In genomic region chr14:95490727-95491451, GRCh38 we compare ENCODE assay signal across 11 cellular contexts. TPM values are rescaled to one million over a fixed set of nuclear protein-coding genes. Genes with fewer than 3 reads are reported as not detected.
DNase-seq lines count a peak whose midpoint lies in the region; FAIRE-seq and TF ChIP-seq lines count a peak whose summit lies in the region.
"Had no signal": no experiment of that assay in that cellular context is flagged by ENCODE, and none has a peak within 500 bp of the region (broad histone marks: within the 10 kb centered on the region; RNA-seq: fewer than 3 reads in every experiment).

No MANE protein-coding gene starts in this region.

- no peak overlapping the region for H3K9ac ChIP-seq in kidney (ENCODE audit: low read length in 2 of 2)

- H3K36me3 ChIP-seq in kidney (ENCODE audit: control insufficient read depth in 1 of 2, insufficient read depth in 2 of 2, low read length in 2 of 2) = no peaks in the 10 kb centered on the region
- no peaks in the 10 kb centered on the region for H3K36me3 ChIP-seq in testis (ENCODE audit: low read depth, missing control alignments)
- H3K36me3 ChIP-seq: WERI-Rb-1 had no signal

- TF ChIP-seq CTCF in kidney (IDR thresholded peaks at IDR 0.05; ENCODE audit: borderline replicate concordance, extremely low read depth, insufficient read depth) = no peak
- no peak for TF ChIP-seq CTCF in testis (IDR thresholded peaks at IDR 0.05)
- TF ChIP-seq CTCF in HFFc6 (IDR thresholded peaks at IDR 0.05) = no peak

- peak overlapping the region; percentile 74 for H3K27ac ChIP-seq in cingulate gyrus (ENCODE audit: low read depth, low read length)
- no peak overlapping the region for H3K27ac ChIP-seq in kidney (ENCODE audit: low read depth in 2 of 2, low read length in 2 of 2)
- peak overlapping the region; percentile 55 to 61 for H3K27ac ChIP-seq in testis
- H3K27ac ChIP-seq: 22Rv1, WERI-Rb-1 had no signal

- H3K27me3 Mint-ChIP-seq in T-helper 2 cell treated with Interferon-gamma antibody and Interleukin-4, amounts not matched to agents 5 μg/mL and 100 μg/mL, for 36 hours (ENCODE audit: low read depth) = no peaks in the 10 kb centered on the region
- no peaks in the 10 kb centered on the region for H3K27me3 Mint-ChIP-seq in HFFc6 (ENCODE audit: insufficient read depth)

- H3K4me3 ChIP-seq in kidney (ENCODE audit: low read length in 2 of 2) (no peak overlapping the region), testis (no peak overlapping the region)

- DNase-seq in T-helper 2 cell treated with Interferon-gamma antibody and Interleukin-4, amounts not matched to agents 5 μg/mL and 100 μg/mL, for 36 hours (ENCODE audit: low spot score) = no peak
- DNase-seq in T-helper 2 cell (no peak), kidney (peak; percentile 26), testis (peak; percentile 86), RKO (ENCODE audit: low spot score) (no peak), HFFc6 (no peak), NCI-H1694 treated with DMSO at 0.1 percent for 48 hours (lab: John Stamatoyannopoulos, UW) (no peak)
- DNase-seq: midbrain, WERI-Rb-1 had no signal

- FAIRE-seq in kidney (lab: Jason Lieb, UNC) = no peak

- H3K4me1 Mint-ChIP-seq in T-helper 2 cell treated with Interferon-gamma antibody and Interleukin-4, amounts not matched to agents 5 μg/mL and 100 μg/mL, for 36 hours (ENCODE audit: low read depth) = peaks cover 17% of the 10 kb centered on the region
- H3K4me1 Mint-ChIP-seq in HFFc6 (ENCODE audit: low read depth) = peaks cover 28% of the 10 kb centered on the region

- H3K4me3 Mint-ChIP-seq in T-helper 2 cell treated with Interferon-gamma antibody and Interleukin-4, amounts not matched to agents 5 μg/mL and 100 μg/mL, for 36 hours = no peak overlapping the region
- no peak overlapping the region for H3K4me3 Mint-ChIP-seq in HFFc6

- no peaks in the 10 kb centered on the region for H3K27me3 ChIP-seq in testis

- peaks cover 4% of the 10 kb centered on the region for H3K9me3 Mint-ChIP-seq in T-helper 2 cell treated with Interferon-gamma antibody and Interleukin-4, amounts not matched to agents 5 μg/mL and 100 μg/mL, for 36 hours
- peaks cover 5% of the 10 kb centered on the region for H3K9me3 Mint-ChIP-seq in HFFc6

- H3K27ac Mint-ChIP-seq in T-helper 2 cell treated with Interferon-gamma antibody and Interleukin-4, amounts not matched to agents 5 μg/mL and 100 μg/mL, for 36 hours = peak overlapping the region; percentile 39
- no peak overlapping the region for H3K27ac Mint-ChIP-seq in HFFc6

- H3K36me3 Mint-ChIP-seq in T-helper 2 cell treated with Interferon-gamma antibody and Interleukin-4, amounts not matched to agents 5 μg/mL and 100 μg/mL, for 36 hours (ENCODE audit: low read depth) = peaks cover 37% of the 10 kb centered on the region
- H3K36me3 Mint-ChIP-seq in HFFc6 (ENCODE audit: low read depth) = peaks cover 12% of the 10 kb centered on the region; the same call in 1 of the 2 replicates

- WGBS in testis, 2 donors = 63 to 73% methylated on average over 9 to 10 of the region's 10 CpGs

- TF ChIP-seq POLR2A in testis (IDR thresholded peaks at IDR 0.05) = no peak

- H3K4me1 ChIP-seq in kidney (ENCODE audit: control insufficient read depth in 1 of 2, insufficient read depth in 1 of 2, low read depth in 1 of 2, low read length in 2 of 2) (peaks cover 18 to 21% of the 10 kb centered on the region in 2 donors), testis (peaks cover 27% of the 10 kb centered on the region)

- intact Hi-C loops in kidney (cut with DNase I) (no loop called here), testis (cut with DNase I; ENCODE audit: low total_unique reads) (no loop called here)

- H3K9me3 ChIP-seq in kidney (ENCODE audit: control insufficient read depth in 1 of 2, low read length in 2 of 2) (no peaks in the 10 kb centered on the region), testis (no peaks in the 10 kb centered on the region)

RNA-seq across cellular contexts. Expression of gene SYNE3, which starts 25.6 kb away (rescaled TPM):
- total RNA-seq in kidney (18.5 TPM), testis (10 to 100 TPM; 37.6 to 38.9 TPM)
- polyA plus RNA-seq in kidney (ENCODE audit: insufficient read depth, low read depth, low replicate concordance) (0.54 TPM), testis (ENCODE audit: insufficient read depth, low read depth, low replicate concordance) (8.3 TPM)
- total RNA-seq in HFFc6 (2021; fragmentation: NEBNext Ultra II Directional; extraction: Animal tissue kit (Norgen Biotek cat#: 25700)) = 10 to 100 TPM; 14.8 to 20.4 (median 16.3) TPM

RNA-seq across cellular contexts. Expression of gene GLRX5, which starts 44.0 kb away (rescaled TPM):
- 46.7 TPM for total RNA-seq in kidney
- polyA plus RNA-seq in kidney (ENCODE audit: insufficient read depth, low read depth, low replicate concordance) = 124 TPM
- total RNA-seq in testis = 10 to 100 TPM; 83.9 to 95.0 TPM
- polyA plus RNA-seq in testis (ENCODE audit: insufficient read depth, low read depth, low replicate concordance) = 101 TPM
- total RNA-seq in HFFc6 (2021; fragmentation: NEBNext Ultra II Directional; extraction: Animal tissue kit (Norgen Biotek cat#: 25700)) = 10 to 100 TPM; 38.7 to 47.2 (median 43.8) TPM

Comparison
In these comparisons a context has a peak if more than half of its experiments do, and no peak if none do; other contexts are left out.
1. DNase-seq: peak in kidney (single experiment) and testis (single experiment); none in T-helper 2 cell treated with Interferon-gamma antibody and Interleukin-4, amounts not matched to agents 5 μg/mL and 100 μg/mL, for 36 hours (single experiment), T-helper 2 cell (0 of 5), RKO (single experiment), HFFc6 (single experiment) and NCI-H1694 treated with DMSO at 0.1 percent for 48 hours (single experiment).
2. H3K27ac ChIP-seq: peak in cingulate gyrus (single experiment) and testis (2 of 2); none in kidney (0 of 2).